ENCODE assay signal across 8 cellular contexts in the genomic region with DNA sequence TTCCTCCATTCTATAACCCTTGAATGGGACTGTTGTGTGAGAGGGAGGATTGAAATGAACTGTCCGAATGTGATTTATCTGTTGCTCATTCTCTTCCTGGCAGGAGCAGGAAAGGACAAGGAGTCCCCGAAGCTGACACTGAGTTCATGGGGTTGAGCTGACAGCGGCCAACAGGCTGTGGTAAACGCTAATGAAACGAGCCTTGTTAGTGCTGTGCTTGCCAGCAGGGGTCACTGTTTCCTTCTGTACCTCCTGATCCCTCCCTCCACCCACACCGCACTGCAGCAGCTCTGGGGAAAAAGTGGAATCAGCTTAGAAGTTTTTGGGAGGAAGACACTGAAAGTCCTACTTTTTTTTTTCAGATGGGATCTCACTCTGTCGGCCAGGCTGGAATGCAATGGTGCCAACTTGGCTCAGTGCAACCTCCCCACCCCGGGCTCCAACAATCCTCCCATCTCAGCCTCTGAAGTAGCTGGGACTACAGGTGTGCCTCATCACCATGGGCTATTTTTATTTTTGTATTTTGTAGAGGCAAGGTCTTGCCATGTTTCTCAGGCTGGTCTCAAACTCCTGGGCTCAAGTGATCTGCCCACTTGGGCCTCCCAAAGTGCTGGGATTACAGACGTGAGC. TPM values are rescaled to one million over a fixed set of nuclear protein-coding genes. Genes with fewer than 3 reads are reported as not detected.
A peak's percentile ranks its signal among the peaks of the same experiment; 100 is the strongest.
DNase-seq lines count a peak whose midpoint lies in the region; ATAC-seq and TF ChIP-seq lines count a peak whose summit lies in the region.

No MANE protein-coding gene starts in this region.

- no peaks in the 10 kb centered on the region for H3K27me3 Mint-ChIP-seq in activated CD4-positive, alpha-beta memory T cell treated with anti-CD3 and anti-CD28 coated beads, Interleukin-2, amount 10 ng/mL, durations not matched to agents 7 days and 5 days

- H3K36me3 ChIP-seq in effector memory CD4-positive, alpha-beta T cell (ENCODE audit: control insufficient read depth, insufficient read depth, low read length) = no peaks in the 10 kb centered on the region

- no peaks in the 10 kb centered on the region for H3K27me3 ChIP-seq in effector memory CD4-positive, alpha-beta T cell (replicated peaks; ENCODE audit: control insufficient read depth, insufficient read depth, low read length, poor library complexity, severe bottlenecking)

- no peaks in the 10 kb centered on the region for H3K4me1 ChIP-seq in effector memory CD4-positive, alpha-beta T cell (ENCODE audit: control insufficient read depth, insufficient read depth, low read length, poor library complexity, severe bottlenecking)

- POLR2A ChIA-PET in activated CD4-positive, alpha-beta memory T cell treated with anti-CD3 and anti-CD28 coated beads, Interleukin-2, amount 10 ng/mL, durations not matched to agents 7 days and 5 days (lab: Charles Lee) = no interaction called here

- ATAC-seq in HG03135 (IDR thresholded peaks at IDR 0.05; ENCODE audit: unreplicated experiment) (no peak), GM21786 (IDR thresholded peaks at IDR 0.05; ENCODE audit: unreplicated experiment) (no peak)

- peak; percentile 12 for DNase-seq in NCI-H226
- DNase-seq in activated CD4-positive, alpha-beta memory T cell treated with anti-CD3 and anti-CD28 coated beads, Interleukin-2, amount 10 ng/mL, durations not matched to agents 7 days and 5 days = peak; percentile 64
- peak; percentile 25 to 53 (median 31) for DNase-seq in effector memory CD4-positive, alpha-beta T cell
- DNase-seq in medulla oblongata (ENCODE audit: extremely low spot score) = peak; percentile 89
- DNase-seq in stimulated activated CD8-positive, alpha-beta memory T cell treated with anti-CD3 and anti-CD28 coated beads, Interleukin-15, amount 100 ng/mL, for 24 hours (ENCODE audit: low read depth) = peak; percentile 43

- H3K9me3 ChIP-seq in effector memory CD4-positive, alpha-beta T cell (ENCODE audit: control insufficient read depth, low read length) = no peaks in the 10 kb centered on the region

- CTCF ChIA-PET in activated CD4-positive, alpha-beta memory T cell treated with anti-CD3 and anti-CD28 coated beads, Interleukin-2, amount 10 ng/mL, durations not matched to agents 7 days and 5 days (lab: Charles Lee) = interaction anchor here (0.5 to 1.9 kb wide), 7 partner anchors 96 to 1146 kb away, joined by 3 to 10 read pairs (median 4); no protein-coding TSS in a partner anchor

- no peak overlapping the region for H3K27ac Mint-ChIP-seq in activated CD4-positive, alpha-beta memory T cell treated with anti-CD3 and anti-CD28 coated beads, Interleukin-2, amount 10 ng/mL, durations not matched to agents 7 days and 5 days

- peak; percentile 71 for TF ChIP-seq CTCF in GM12874 (IDR thresholded peaks at IDR 0.05; ENCODE audit: insufficient read depth, low read depth, low read length)

- H3K4me3 Mint-ChIP-seq in activated CD4-positive, alpha-beta memory T cell treated with anti-CD3 and anti-CD28 coated beads, Interleukin-2, amount 10 ng/mL, durations not matched to agents 7 days and 5 days = no peak overlapping the region

- peaks cover 7% of the 10 kb centered on the region for H3K36me3 Mint-ChIP-seq in activated CD4-positive, alpha-beta memory T cell treated with anti-CD3 and anti-CD28 coated beads, Interleukin-2, amount 10 ng/mL, durations not matched to agents 7 days and 5 days (ENCODE audit: low read depth)

- no peaks in the 10 kb centered on the region for H3K4me1 Mint-ChIP-seq in activated CD4-positive, alpha-beta memory T cell treated with anti-CD3 and anti-CD28 coated beads, Interleukin-2, amount 10 ng/mL, durations not matched to agents 7 days and 5 days

- peaks cover 13% of the 10 kb centered on the region for H3K9me3 Mint-ChIP-seq in activated CD4-positive, alpha-beta memory T cell treated with anti-CD3 and anti-CD28 coated beads, Interleukin-2, amount 10 ng/mL, durations not matched to agents 7 days and 5 days

- no peak overlapping the region for H3K4me3 ChIP-seq in effector memory CD4-positive, alpha-beta T cell (ENCODE audit: insufficient read depth, low read depth, low read length, poor library complexity, severe bottlenecking)

- no peak overlapping the region for H3K27ac ChIP-seq in effector memory CD4-positive, alpha-beta T cell (ENCODE audit: insufficient read depth, low read length, poor library complexity, severe bottlenecking)

RNA-seq across cellular contexts. Expression of gene ZNF761, which starts 6.7 kb away (rescaled TPM):
- 10 to 100 TPM; 11.9 to 12.9 TPM for total RNA-seq in activated CD4-positive, alpha-beta memory T cell treated with anti-CD3 and anti-CD28 coated beads, Interleukin-2, amount 10 ng/mL, durations not matched to agents 7 days and 5 days

RNA-seq across cellular contexts. Expression of gene ZNF765, which starts 30.1 kb away (rescaled TPM):
- 10 to 100 TPM; 11.8 to 12.7 TPM for total RNA-seq in activated CD4-positive, alpha-beta memory T cell treated with anti-CD3 and anti-CD28 coated beads, Interleukin-2, amount 10 ng/mL, durations not matched to agents 7 days and 5 days

RNA-seq across cellular contexts. Expression of gene ZNF813, which starts 42.5 kb away (rescaled TPM):
- 1 to 10 TPM; 3.8 to 3.9 TPM for total RNA-seq in activated CD4-positive, alpha-beta memory T cell treated with anti-CD3 and anti-CD28 coated beads, Interleukin-2, amount 10 ng/mL, durations not matched to agents 7 days and 5 days

RNA-seq across cellular contexts. Expression of gene ZNF525, which starts 59.6 kb away (rescaled TPM):
- total RNA-seq in activated CD4-positive, alpha-beta memory T cell treated with anti-CD3 and anti-CD28 coated beads, Interleukin-2, amount 10 ng/mL, durations not matched to agents 7 days and 5 days = 10 to 100 TPM; 15.9 to 16.1 TPM

Comparison
In these comparisons a context has a peak if more than half of its experiments do, and no peak if none do; other contexts are left out.
1. DNase-seq: peak in every context shown above with its lines; median percentile 89 in medulla oblongata; 64 in activated CD4-positive, alpha-beta memory T cell treated with anti-CD3 and anti-CD28 coated beads, Interleukin-2, amount 10 ng/mL, durations not matched to agents 7 days and 5 days; 43 in stimulated activated CD8-positive, alpha-beta memory T cell treated with anti-CD3 and anti-CD28 coated beads, Interleukin-15, amount 100 ng/mL, for 24 hours; 31 in effector memory CD4-positive, alpha-beta T cell; 12 in NCI-H226.